8 cellular contexts compared by ENCODE assay signal in genomic region chr11:65417221-65417701, GRCh38. TPM values are rescaled to one million over a fixed set of nuclear protein-coding genes. Genes with fewer than 3 reads are reported as not detected.
A peak's percentile ranks its signal among the peaks of the same experiment; 100 is the strongest.
DNase-seq lines count a peak whose midpoint lies in the region; ATAC-seq and TF ChIP-seq lines count a peak whose summit lies in the region.

No MANE protein-coding gene starts in this region.

- H3K27ac ChIP-seq in ascending aorta (peak overlapping the region; percentile 97 to 99), layer of hippocampus (ENCODE audit: low read depth, low read length) (peak overlapping the region; percentile 100), stomach smooth muscle (ENCODE audit: low read length) (peak overlapping the region; percentile 100)

- H3K9me3 ChIP-seq in Loucy (ENCODE audit: insufficient read depth, low read depth, low read length), result no peaks in the 10 kb centered on the region
- H3K9me3 ChIP-seq in ascending aorta, result no peaks in the 10 kb centered on the region
- H3K9me3 ChIP-seq in stomach smooth muscle (ENCODE audit: control insufficient read depth in 2 of 2, low read length in 2 of 2), result no peaks in the 10 kb centered on the region

- H3F3A ChIP-seq in Loucy (ENCODE audit: low read depth), result peaks cover 4% of the 10 kb centered on the region

- intact Hi-C loops in ascending aorta (cut with DNase I), result loop anchor here (2.0 to 5.0 kb wide), 2 partner anchors 46 to 440 kb away; partner anchors contain the start of gene CFL1

- DNase-seq in CD1c-positive myeloid dendritic cell (ENCODE audit: extremely low spot score) (peak; percentile 69), ascending aorta (ENCODE audit: low spot score in 2 of 2) (no peak), NK-92 (lab: John Stamatoyannopoulos, UW; ENCODE audit: unreplicated experiment) (no peak)

- TF ChIP-seq CTCF in Loucy (conservative IDR thresholded peaks at IDR 0.05; ENCODE audit: low read length) (no peak), ascending aorta (IDR thresholded peaks at IDR 0.05) (no peak)

- H3K36me3 ChIP-seq in Loucy (ENCODE audit: insufficient read depth, low read length), result peaks cover 2% of the 10 kb centered on the region; the same call in 1 of the 2 replicates
- peaks cover 7 to 9% of the 10 kb centered on the region in 2 donors for H3K36me3 ChIP-seq in ascending aorta
- H3K36me3 ChIP-seq in stomach smooth muscle (ENCODE audit: control insufficient read depth in 2 of 2, insufficient read depth in 2 of 2, low read length in 2 of 2), result no peaks in the 10 kb centered on the region

- no peaks in the 10 kb centered on the region for H3K27me3 ChIP-seq in Loucy (ENCODE audit: insufficient read depth, low read length, poor library complexity, severe bottlenecking)
- no peaks in the 10 kb centered on the region for H3K27me3 ChIP-seq in ascending aorta
- no peaks in the 10 kb centered on the region for H3K27me3 ChIP-seq in layer of hippocampus (ENCODE audit: control insufficient read depth, insufficient read depth, low read length)
- H3K27me3 ChIP-seq in stomach smooth muscle (ENCODE audit: control insufficient read depth in 1 of 2, insufficient read depth in 2 of 2, low read length in 2 of 2), result no peaks in the 10 kb centered on the region

- no peaks in the 10 kb centered on the region for H4K20me1 ChIP-seq in Loucy (ENCODE audit: insufficient read depth, low read length, poor library complexity, severe bottlenecking)

- peaks cover 38% of the 10 kb centered on the region for H3K79me2 ChIP-seq in Loucy (ENCODE audit: insufficient read depth, low read length)

- no peaks in the 10 kb centered on the region for H3K9me2 ChIP-seq in Loucy (replicated peaks; ENCODE audit: low read depth, low read length)

- H3K9ac ChIP-seq in Loucy (ENCODE audit: low read depth, low read length, poor library complexity, severe bottlenecking) (peak overlapping the region; percentile 100), stomach smooth muscle (ENCODE audit: low read length in 2 of 2) (peak overlapping the region; percentile 73 to 87)

- H3K4me1 ChIP-seq in Loucy (ENCODE audit: insufficient read depth, low read length, poor library complexity, severe bottlenecking) (peaks cover 54% of the 10 kb centered on the region), ascending aorta (peaks cover 32 to 46% of the 10 kb centered on the region in 2 donors), stomach smooth muscle (ENCODE audit: control insufficient read depth, insufficient read depth, low read length) (peaks cover 59% of the 10 kb centered on the region)

- H3K4me3 ChIP-seq in Loucy (ENCODE audit: low read length, poor library complexity, severe bottlenecking) (peak overlapping the region; percentile 94), ascending aorta (peak overlapping the region; percentile 56 to 80), stomach smooth muscle (ENCODE audit: low read length in 2 of 2) (peak overlapping the region; percentile 62 to 69)

- H3K4me2 ChIP-seq in Loucy (ENCODE audit: low read depth, low read length, poor library complexity, severe bottlenecking), result peak overlapping the region; percentile 99

- ATAC-seq in HG03442 (IDR thresholded peaks at IDR 0.05; ENCODE audit: unreplicated experiment) (no peak), GM19463 (IDR thresholded peaks at IDR 0.05; ENCODE audit: unreplicated experiment) (no peak)

- H2AFZ ChIP-seq in Loucy (ENCODE audit: low read length), result no peak overlapping the region

RNA-seq across cellular contexts. Expression of gene NEAT1, which starts 5.3 kb away (rescaled TPM):
- total RNA-seq in ascending aorta, result 180 TPM

RNA-seq across cellular contexts. Expression of gene FRMD8, which starts 30.8 kb away (rescaled TPM):
- 99.3 TPM for total RNA-seq in ascending aorta

RNA-seq across cellular contexts. Expression of gene SLC25A45, which starts 34.8 kb away (rescaled TPM):
- total RNA-seq in ascending aorta, result 11.4 TPM
